ENCODE assay signal across 8 cellular contexts in genomic region chr17:44362964-44363612, GRCh38. TPM values are rescaled to one million over a fixed set of nuclear protein-coding genes. Genes with fewer than 3 reads are reported as not detected.
DNase-seq lines count a peak whose midpoint lies in the region; ATAC-seq and TF ChIP-seq lines count a peak whose summit lies in the region.

No MANE protein-coding gene starts in this region.

- TF ChIP-seq CTCF in KMS-11 (conservative IDR thresholded peaks at IDR 0.05; ENCODE audit: low read depth, low read length): no peak
- TF ChIP-seq CTCF in ascending aorta (IDR thresholded peaks at IDR 0.05): no peak

- H3K27me3 ChIP-seq in KMS-11 (ENCODE audit: insufficient read depth, low read depth): peaks cover 32% of the 10 kb centered on the region
- H3K27me3 ChIP-seq in ascending aorta: peaks cover 12% of the 10 kb centered on the region

- no peak overlapping the region for H3K4me3 ChIP-seq in KMS-11 (IDR thresholded peaks at IDR 0.05; ENCODE audit: insufficient read depth, low read depth, low read length)
- peak overlapping the region; percentile 66 to 75 for H3K4me3 ChIP-seq in ascending aorta

- H3K9ac ChIP-seq in KMS-11: peak overlapping the region; percentile 50; the same call in 1 of the 2 replicates

- H4K20me1 ChIP-seq in KMS-11 (ENCODE audit: insufficient read depth): no peaks in the 10 kb centered on the region

- H2AFZ ChIP-seq in KMS-11 (ENCODE audit: low read depth): peak overlapping the region; percentile 98

- H3K27ac ChIP-seq in KMS-11 (no peak overlapping the region), ascending aorta (no peak overlapping the region)

- no peaks in the 10 kb centered on the region for H3K9me3 ChIP-seq in ascending aorta

- no peaks in the 10 kb centered on the region for H3K9me3 Mint-ChIP-seq in stimulated activated naive CD8-positive, alpha-beta T cell treated with anti-CD3 and anti-CD28 coated beads, Interleukin-15, amount 100 ng/mL, for 72 hours

- H3K79me2 ChIP-seq in KMS-11 (ENCODE audit: insufficient read depth, low read depth): no peaks in the 10 kb centered on the region

- ATAC-seq in stimulated activated naive CD8-positive, alpha-beta T cell treated with anti-CD3 and anti-CD28 coated beads, Interleukin-15, amount 100 ng/mL, for 72 hours: peak; percentile 53

- peak overlapping the region; percentile 72 to 75 for H3K4me3 Mint-ChIP-seq in stimulated activated naive CD8-positive, alpha-beta T cell treated with anti-CD3 and anti-CD28 coated beads, Interleukin-15, amount 100 ng/mL, for 72 hours

- DNase-seq in GM03348 (ENCODE audit: low spot score) (peak; percentile 68), ascending aorta (ENCODE audit: low spot score in 2 of 2) (no peak), iPS-NIHi11 (ENCODE audit: low spot score) (peak; percentile 75), NCI-H510A (lab: John Stamatoyannopoulos, UW) (no peak), activated gamma-delta T cell treated with Interleukin-2 at 50 U/mL for 16 hours (no peak), SW480 (ENCODE audit: low spot score) (no peak)
- no peak for DNase-seq in stimulated activated naive CD8-positive, alpha-beta T cell treated with anti-CD3 and anti-CD28 coated beads, Interleukin-15, amount 100 ng/mL, for 72 hours

- H3K4me2 ChIP-seq in KMS-11: peak overlapping the region; percentile 85

- intact Hi-C loops in ascending aorta (cut with DNase I): no loop called here

- H3K36me3 ChIP-seq in KMS-11 (ENCODE audit: insufficient read depth) (no peaks in the 10 kb centered on the region), ascending aorta (no peaks in the 10 kb centered on the region)

- H3K4me1 ChIP-seq in KMS-11 (ENCODE audit: low read depth, poor library complexity, severe bottlenecking) (peaks cover 16% of the 10 kb centered on the region), ascending aorta (peaks cover 5 to 6% of the 10 kb centered on the region in 2 donors)

- H3K4me1 Mint-ChIP-seq in stimulated activated naive CD8-positive, alpha-beta T cell treated with anti-CD3 and anti-CD28 coated beads, Interleukin-15, amount 100 ng/mL, for 72 hours: peaks cover 4% of the 10 kb centered on the region

- H3K27ac Mint-ChIP-seq in stimulated activated naive CD8-positive, alpha-beta T cell treated with anti-CD3 and anti-CD28 coated beads, Interleukin-15, amount 100 ng/mL, for 72 hours: no peak overlapping the region

- peaks cover 51% of the 10 kb centered on the region for H3K27me3 Mint-ChIP-seq in stimulated activated naive CD8-positive, alpha-beta T cell treated with anti-CD3 and anti-CD28 coated beads, Interleukin-15, amount 100 ng/mL, for 72 hours

RNA-seq across cellular contexts. Expression of gene FAM171A2, which starts 0.6 kb away (rescaled TPM):
- 1.7 TPM for total RNA-seq in ascending aorta

RNA-seq across cellular contexts. Expression of gene GRN, which starts 18.0 kb away (rescaled TPM):
- 430 TPM for total RNA-seq in ascending aorta

RNA-seq across cellular contexts. Expression of gene ITGA2B, which starts 26.4 kb away (rescaled TPM):
- not detected for total RNA-seq in ascending aorta

RNA-seq across cellular contexts. Expression of gene SLC25A39, which starts 38.5 kb away (rescaled TPM):
- total RNA-seq in ascending aorta: 182 TPM

RNA-seq across cellular contexts. Expression of gene RUNDC3A, which starts 54.7 kb away (rescaled TPM):
- total RNA-seq in ascending aorta: not detected

Comparison
In these comparisons a context has a peak if more than half of its experiments do, and no peak if none do; other contexts are left out.
1. DNase-seq: peak in GM03348 (single experiment) and iPS-NIHi11 (single experiment); none in ascending aorta (0 of 2), stimulated activated naive CD8-positive, alpha-beta T cell treated with anti-CD3 and anti-CD28 coated beads, Interleukin-15, amount 100 ng/mL, for 72 hours (0 of 2), NCI-H510A (single experiment), activated gamma-delta T cell treated with Interleukin-2 at 50 U/mL for 16 hours (single experiment) and SW480 (single experiment).